14 cellular contexts compared by ENCODE assay signal in the genomic region with DNA sequence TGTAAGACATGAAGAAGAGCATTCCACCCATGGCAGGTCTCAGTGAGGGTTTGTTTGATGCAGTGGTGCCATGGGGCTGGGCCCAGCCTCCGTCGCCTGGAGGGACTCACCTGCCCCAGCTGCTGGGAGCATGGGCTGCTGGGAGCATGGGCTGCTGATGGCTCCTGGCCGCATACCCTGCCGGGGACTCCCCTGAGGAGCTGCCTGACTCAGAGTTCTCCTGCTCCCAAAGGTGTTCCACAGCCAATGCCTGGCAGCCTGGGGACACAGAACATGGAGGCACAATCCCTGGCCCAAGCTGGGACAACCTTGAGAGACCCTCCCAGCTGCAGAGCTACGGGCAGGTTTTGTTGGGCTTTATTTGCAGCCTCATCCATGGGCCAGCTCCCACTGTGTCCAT.
DNase-seq lines count a peak whose midpoint lies in the region; ATAC-seq and TF ChIP-seq lines count a peak whose summit lies in the region.
"Had no signal": no experiment of that assay in that cellular context is flagged by ENCODE, and none has a peak within 500 bp of the region (broad histone marks: within the 10 kb centered on the region; RNA-seq: fewer than 3 reads in every experiment).

No MANE protein-coding gene starts in this region.

- in situ Hi-C loops in IMR-90 (cut with MboI; ENCODE audit: low sequenced_read_pairs) = no loop called here

- H4K5ac ChIP-seq in IMR-90 (ENCODE audit: low read depth, low read length) = no peak overlapping the region

- H2BK120ac ChIP-seq in IMR-90 (ENCODE audit: low read depth, low read length) (peak overlapping the region; percentile 93), neuronal stem cell (ENCODE audit: low read depth, low read length) (no peak overlapping the region)

- H3K27ac ChIP-seq in IMR-90 (ENCODE audit: insufficient read depth, low read length) = peak overlapping the region; percentile 6; the same call in 1 of the 2 replicates
- H3K27ac ChIP-seq in neuronal stem cell (replicated peaks; ENCODE audit: low read length) = no peak overlapping the region
- H3K27ac ChIP-seq: C4-2B had no signal

- H3K18ac ChIP-seq in IMR-90 (ENCODE audit: low read depth, low read length) = peak overlapping the region; percentile 85
- peak overlapping the region; percentile 30 for H3K18ac ChIP-seq in neuronal stem cell (ENCODE audit: low read length)

- POLR2A ChIA-PET in IMR-90 (lab: Charles Lee; ENCODE audit: unreplicated experiment) = no interaction called here

- H2BK5ac ChIP-seq in IMR-90 (ENCODE audit: low read depth, low read length, poor library complexity, severe bottlenecking) (peak overlapping the region; percentile 33), neuronal stem cell (ENCODE audit: low read length) (no peak overlapping the region)

- H3K23ac ChIP-seq in IMR-90 (ENCODE audit: low read depth, low read length) = no peak overlapping the region
- no peak overlapping the region for H3K23ac ChIP-seq in neuronal stem cell (ENCODE audit: low read depth, low read length, poor library complexity)

- H3K4ac ChIP-seq in IMR-90 (ENCODE audit: low read depth, low read length) (peak overlapping the region; percentile 100), neuronal stem cell (ENCODE audit: low read length) (no peak overlapping the region)

- H3K27me3 Mint-ChIP-seq in T-helper 17 cell = peaks cover 49% of the 10 kb centered on the region

- no peak overlapping the region for H2BK12ac ChIP-seq in neuronal stem cell (ENCODE audit: low read length)

- no peak overlapping the region for H3K56ac ChIP-seq in IMR-90 (ENCODE audit: extremely low read depth, insufficient read depth, low read length)

- no peaks in the 10 kb centered on the region for H3K36me3 Mint-ChIP-seq in stimulated activated effector memory CD8-positive, alpha-beta T cell treated with anti-CD3 and anti-CD28 coated beads, Interleukin-12 subunit alpha, Interleukin-12 subunit beta, amount 100 ng/mL, for 72 hours
- H3K36me3 Mint-ChIP-seq in T-helper 17 cell (ENCODE audit: low read depth) = no peaks in the 10 kb centered on the region
- H3K36me3 Mint-ChIP-seq: CD4-positive, alpha-beta memory T cell had no signal

- peak overlapping the region; percentile 95 for H2AK5ac ChIP-seq in IMR-90 (ENCODE audit: low read depth, low read length)
- no peak overlapping the region for H2AK5ac ChIP-seq in neuronal stem cell (ENCODE audit: low read depth, low read length)

- TF ChIP-seq RAD21 in IMR-90 (IDR thresholded peaks at IDR 0.05; ENCODE audit: low read length) = no peak

- H2AFZ ChIP-seq in IMR-90 (replicated peaks; ENCODE audit: low read length, poor library complexity) (peak overlapping the region; percentile 12), neuronal stem cell (ENCODE audit: low read length) (no peak overlapping the region)

- WGBS in IMR-90 (ENCODE audit: extremely low coverage in 2 of 2, insufficient read length in 1 of 2), 2 experiments = 67% methylated on average over 3 of the region's 5 CpGs; no CpG with 5 or more reads in 1 of the 2 experiments
- WGBS in neuronal stem cell (ENCODE audit: extremely low coverage in 2 of 2, insufficient read length in 2 of 2, insufficient replicate concordance in 1 of 2), 2 donors = no CpG with 5 or more reads among the region's 5 CpGs

- TF ChIP-seq POLR2A in IMR-90 (IDR thresholded peaks at IDR 0.05; ENCODE audit: low read depth, low read length) = no peak

- no peak overlapping the region for H3K4me3 Mint-ChIP-seq in stimulated activated effector memory CD8-positive, alpha-beta T cell treated with anti-CD3 and anti-CD28 coated beads, Interleukin-12 subunit alpha, Interleukin-12 subunit beta, amount 100 ng/mL, for 72 hours
- no peak overlapping the region for H3K4me3 Mint-ChIP-seq in T-helper 17 cell
- H3K4me3 Mint-ChIP-seq: CD4-positive, alpha-beta memory T cell had no signal

- H3K14ac ChIP-seq in IMR-90 (replicated peaks; ENCODE audit: low read depth, low read length) = no peak overlapping the region; the same call in 1 of the 2 replicates
- no peak overlapping the region for H3K14ac ChIP-seq in neuronal stem cell (ENCODE audit: low read length)

- no peaks in the 10 kb centered on the region for H4K20me1 ChIP-seq in IMR-90 (ENCODE audit: insufficient read depth, low read length)

- peak overlapping the region; percentile 70; the same call in 2 of the 3 replicates for H2BK15ac ChIP-seq in IMR-90 (ENCODE audit: low read depth, low read length)
- H2BK15ac ChIP-seq in neuronal stem cell (ENCODE audit: low read length) = no peak overlapping the region

- H3K9ac ChIP-seq in IMR-90 (ENCODE audit: low read depth, low read length) (no peak overlapping the region; the same call in 1 of the 2 replicates), neuronal stem cell (ENCODE audit: low read depth, low read length, poor library complexity) (no peak overlapping the region)

- dilution Hi-C loops in IMR-90 (cut with HindIII; ENCODE audit: low sequenced_read_pairs, unreplicated experiment) = no loop called here

- no peak overlapping the region for H3K27ac Mint-ChIP-seq in stimulated activated effector memory CD8-positive, alpha-beta T cell treated with anti-CD3 and anti-CD28 coated beads, Interleukin-12 subunit alpha, Interleukin-12 subunit beta, amount 100 ng/mL, for 72 hours
- H3K27ac Mint-ChIP-seq in T-helper 17 cell = no peak overlapping the region

- CTCF ChIA-PET in IMR-90 (lab: Yijun Ruan, JAX) = interaction anchor here (1.7 kb wide), 1 partner anchor 8 kb away, joined by 5 read pairs; no protein-coding TSS in a partner anchor

- H3K27me3 ChIP-seq in IMR-90 (ENCODE audit: control insufficient read depth, insufficient read depth, low read length) (no peaks in the 10 kb centered on the region), neuronal stem cell (ENCODE audit: control insufficient read depth in 3 of 3, insufficient read depth in 3 of 3, low read depth in 1 of 3, low read length in 3 of 3) (peaks cover 0 to 13% (median 0%) of the 10 kb centered on the region in 3 experiments)
- H3K27me3 ChIP-seq: BE2C had no signal

- H4K8ac ChIP-seq in IMR-90 (ENCODE audit: low read depth in 2 of 2, low read length in 2 of 2) (peak overlapping the region in 1 of 2 experiments; percentile 68; a peak in 2 of 4 replicates), neuronal stem cell (ENCODE audit: low read depth, low read length) (no peak overlapping the region)

- no peak for TF ChIP-seq CTCF in IMR-90 (conservative IDR thresholded peaks at IDR 0.05; ENCODE audit: low read depth, low read length)

- H3K9me3 ChIP-seq in IMR-90 (ENCODE audit: control insufficient read depth, insufficient read depth, low read length) (no peaks in the 10 kb centered on the region), neuronal stem cell (replicated peaks in 1 of 2; ENCODE audit: control insufficient read depth in 2 of 2, insufficient read depth in 1 of 2, low read depth in 1 of 2, low read length in 2 of 2) (peaks cover 0 to 2% of the 10 kb centered on the region in 2 donors), T-helper 17 cell (ENCODE audit: control insufficient read depth, low read length, poor library complexity, severe bottlenecking) (no peaks in the 10 kb centered on the region)
- H3K9me3 ChIP-seq: BE2C, HAP-1 had no signal

- ATAC-seq in IMR-90 (ENCODE audit: low read depth) = no peak
- ATAC-seq in stimulated activated effector memory CD8-positive, alpha-beta T cell treated with anti-CD3 and anti-CD28 coated beads, Interleukin-12 subunit alpha, Interleukin-12 subunit beta, amount 100 ng/mL, for 72 hours = peak; percentile 31
- no peak for ATAC-seq in T-helper 17 cell
- ATAC-seq: GM12878 had no signal

- DNase-seq in IMR-90 = no peak
- peak; percentile 40 for DNase-seq in ecto neural progenitor cell (ENCODE audit: low spot score)
- no peak for DNase-seq in neuronal stem cell (ENCODE audit: low spot score)
- no peak for DNase-seq in stimulated activated effector memory CD8-positive, alpha-beta T cell treated with anti-CD3 and anti-CD28 coated beads, Interleukin-12 subunit alpha, Interleukin-12 subunit beta, amount 100 ng/mL, for 72 hours (ENCODE audit: low spot score in 2 of 2)
- no peak for DNase-seq in AG08396 (ENCODE audit: low spot score)
- no peak for DNase-seq in NCI-H446 treated with DMSO at 0.1 percent for 48 hours (lab: John Stamatoyannopoulos, UW)
- no peak for DNase-seq in T-helper 17 cell
- DNase-seq: BE2C; CD4-positive, alpha-beta memory T cell; DMS79; GOT3 had no signal

- peaks cover 33% of the 10 kb centered on the region for H3K4me1 ChIP-seq in IMR-90 (ENCODE audit: control insufficient read depth, insufficient read depth, low read length)
- peaks cover 0 to 7% of the 10 kb centered on the region in 2 donors for H3K4me1 ChIP-seq in neuronal stem cell (ENCODE audit: control insufficient read depth in 2 of 2, insufficient read depth in 1 of 2, low read depth in 1 of 2, low read length in 2 of 2)
- H3K4me1 ChIP-seq: HAP-1 had no signal

- H4K91ac ChIP-seq in IMR-90 (ENCODE audit: insufficient read depth, low read depth, low read length) (peak overlapping the region; percentile 99), neuronal stem cell (ENCODE audit: low read depth, low read length, poor library complexity) (no peak overlapping the region)

- H3K4me3 ChIP-seq in IMR-90 (ENCODE audit: insufficient read depth, low read depth, low read length) (no peak overlapping the region), neuronal stem cell (ENCODE audit: low read length in 2 of 2) (no peak overlapping the region)
- H3K4me3 ChIP-seq: GM12878, HAP-1 had no signal

- no peaks in the 10 kb centered on the region for H3K4me1 Mint-ChIP-seq in stimulated activated effector memory CD8-positive, alpha-beta T cell treated with anti-CD3 and anti-CD28 coated beads, Interleukin-12 subunit alpha, Interleukin-12 subunit beta, amount 100 ng/mL, for 72 hours
- H3K4me1 Mint-ChIP-seq in T-helper 17 cell = no peaks in the 10 kb centered on the region
- H3K4me1 Mint-ChIP-seq: CD4-positive, alpha-beta memory T cell had no signal

- no TSS peak for BruUV-seq in IMR-90 (replicated peaks; lab: Mats Ljungman, UMichigan)

- no peak overlapping the region for H3K4me2 ChIP-seq in IMR-90 (ENCODE audit: low read depth, low read length)
- no peak overlapping the region for H3K4me2 ChIP-seq in neuronal stem cell (ENCODE audit: insufficient read depth, low read length, poor library complexity, severe bottlenecking)

- intact Hi-C loops in IMR-90 (cut with micrococcal nuclease) = no loop called here

- H3K79me1 ChIP-seq in IMR-90 (ENCODE audit: low read depth in 1 of 2, low read length in 2 of 2) (peaks cover 3 to 18% of the 10 kb centered on the region in 2 experiments; a peak in 2 of 4 replicates), neuronal stem cell (ENCODE audit: low read depth, low read length) (no peaks in the 10 kb centered on the region)

- peak overlapping the region; percentile 50 for H2AK9ac ChIP-seq in IMR-90 (replicated peaks; ENCODE audit: low read depth, low read length, poor library complexity)

- peaks cover 20% of the 10 kb centered on the region for H3K9me1 ChIP-seq in IMR-90 (ENCODE audit: insufficient read depth, low read length)

- no peaks in the 10 kb centered on the region for H3K9me3 Mint-ChIP-seq in stimulated activated effector memory CD8-positive, alpha-beta T cell treated with anti-CD3 and anti-CD28 coated beads, Interleukin-12 subunit alpha, Interleukin-12 subunit beta, amount 100 ng/mL, for 72 hours

- H2BK20ac ChIP-seq in IMR-90 (ENCODE audit: low read depth, low read length) = peak overlapping the region; percentile 70

- H3K36me3 ChIP-seq in IMR-90 (ENCODE audit: control insufficient read depth, insufficient read depth, low read length) (no peaks in the 10 kb centered on the region), neuronal stem cell (replicated peaks in 1 of 2; ENCODE audit: control insufficient read depth in 2 of 2, insufficient read depth in 2 of 2, low read length in 2 of 2) (no peaks in the 10 kb centered on the region)
- H3K36me3 ChIP-seq: BE2C, HAP-1 had no signal
